14 cellular contexts compared by ENCODE assay signal in genomic region chr16:77833906-77834599, GRCh38. TPM values are rescaled to one million over a fixed set of nuclear protein-coding genes. Genes with fewer than 3 reads are reported as not detected.
A peak's percentile ranks its signal among the peaks of the same experiment; 100 is the strongest.
DNase-seq lines count a peak whose midpoint lies in the region; ATAC-seq and TF ChIP-seq lines count a peak whose summit lies in the region.
"Had no signal": no experiment of that assay in that cellular context is flagged by ENCODE, and none has a peak within 500 bp of the region (broad histone marks: within the 10 kb centered on the region; RNA-seq: fewer than 3 reads in every experiment).

No MANE protein-coding gene starts in this region.

- no peak for TF ChIP-seq CTCF in brain (conservative IDR thresholded peaks at IDR 0.05)

- H3K9me3 Mint-ChIP-seq in brain, result no peaks in the 10 kb centered on the region
- H3K9me3 Mint-ChIP-seq: natural killer cell had no signal

- no peak overlapping the region for H3K9ac ChIP-seq in iPS-18a (ENCODE audit: low read length)

- H3K36me3 ChIP-seq in iPS-18a (ENCODE audit: control insufficient read depth, low read depth, low read length), result peaks cover 18% of the 10 kb centered on the region
- H3K36me3 ChIP-seq: gastroesophageal sphincter had no signal

- DNase-seq in left cardiac atrium (no peak), Right ventricle myocardium superior (no peak), T1000 (lab: John Stamatoyannopoulos, UW) (no peak)
- no peak for DNase-seq in activated effector memory CD4-positive, alpha-beta T cell treated with anti-CD3 and anti-CD28 coated beads, Interleukin-2, amount 50 U/mL, for 16 hours
- no peak for DNase-seq in stimulated activated naive CD8-positive, alpha-beta T cell treated with anti-CD3 and anti-CD28 coated beads, Interleukin-15, Interleukin-2, amounts not matched to agents 100 U/mL and 50 U/mL, for 24 hours
- DNase-seq: activated CD4-positive, alpha-beta T cell treated with anti-CD3 and anti-CD28 coated beads, Interleukin-2, amount 50 U/mL, for 4 hours; activated naive CD8-positive, alpha-beta T cell treated with anti-CD3 and anti-CD28 coated beads, Interleukin-2, amount 10 ng/mL, durations not matched to agents 7 days and 5 days; natural killer cell; NCI-H1436 had no signal

- peak overlapping the region in 4 of 5 experiments; percentile 15 to 66 (median 45) for H3K27ac Mint-ChIP-seq in brain
- H3K27ac Mint-ChIP-seq: activated naive CD8-positive, alpha-beta T cell treated with anti-CD3 and anti-CD28 coated beads, Interleukin-2, amount 10 ng/mL, durations not matched to agents 7 days and 5 days; natural killer cell had no signal

- H3K9me3 ChIP-seq in iPS-18a (ENCODE audit: control insufficient read depth, low read depth, low read length), result no peaks in the 10 kb centered on the region
- H3K9me3 ChIP-seq: A549, gastroesophageal sphincter had no signal

- H3K27me3 ChIP-seq in iPS-18a (ENCODE audit: control insufficient read depth, insufficient read depth, low read length), result no peaks in the 10 kb centered on the region
- H3K27me3 ChIP-seq: gastroesophageal sphincter had no signal

- peaks cover 45% of the 10 kb centered on the region for H3K4me1 Mint-ChIP-seq in brain
- H3K4me1 Mint-ChIP-seq: activated naive CD8-positive, alpha-beta T cell treated with anti-CD3 and anti-CD28 coated beads, Interleukin-2, amount 10 ng/mL, durations not matched to agents 7 days and 5 days; natural killer cell had no signal

- peaks cover 29% of the 10 kb centered on the region for H3K36me3 Mint-ChIP-seq in brain
- H3K36me3 Mint-ChIP-seq: activated naive CD8-positive, alpha-beta T cell treated with anti-CD3 and anti-CD28 coated beads, Interleukin-2, amount 10 ng/mL, durations not matched to agents 7 days and 5 days; natural killer cell had no signal

- no peak overlapping the region for H3K4me3 ChIP-seq in iPS-18a (ENCODE audit: low read length)
- H3K4me3 ChIP-seq: A549, gastroesophageal sphincter had no signal

- no peak overlapping the region for H3K4me3 Mint-ChIP-seq in brain
- H3K4me3 Mint-ChIP-seq: activated naive CD8-positive, alpha-beta T cell treated with anti-CD3 and anti-CD28 coated beads, Interleukin-2, amount 10 ng/mL, durations not matched to agents 7 days and 5 days; natural killer cell had no signal

- ATAC-seq in left cardiac atrium (peak; percentile 23 to 54), Right ventricle myocardium superior (ENCODE audit: poor library complexity) (no peak), HG03469 (IDR thresholded peaks at IDR 0.05; ENCODE audit: unreplicated experiment) (no peak)
- ATAC-seq in stimulated activated naive CD8-positive, alpha-beta T cell treated with anti-CD3 and anti-CD28 coated beads, Interleukin-15, Interleukin-2, amounts not matched to agents 100 U/mL and 50 U/mL, for 24 hours, result no peak
- ATAC-seq: A549, gastroesophageal sphincter, natural killer cell had no signal

- intact Hi-C loops in left cardiac atrium (cut with DNase I) (no loop called here), Right ventricle myocardium superior (cut with DNase I) (no loop called here)

- H3K27me3 Mint-ChIP-seq in brain, result peaks cover 4% of the 10 kb centered on the region

- peak overlapping the region; percentile 22 for H3K27ac ChIP-seq in iPS-18a (ENCODE audit: low read length)
- H3K27ac ChIP-seq: A549, gastroesophageal sphincter had no signal

- peaks cover 9% of the 10 kb centered on the region for H3K4me1 ChIP-seq in iPS-18a (ENCODE audit: control insufficient read depth, low read depth, low read length)
- H3K4me1 ChIP-seq: A549, gastroesophageal sphincter had no signal

RNA-seq across cellular contexts. Expression of gene VAT1L, which starts 45.7 kb away (rescaled TPM):
- total RNA-seq in left cardiac atrium (10 to 100 TPM in 1 of 2 donors, 1 to 10 TPM in 1; 7.7 to 14.3 TPM), Right ventricle myocardium superior (13.7 TPM)
- polyA plus RNA-seq in brain (ENCODE audit: insufficient read depth, low read depth, low replicate concordance), result 12.8 TPM
- total RNA-seq: activated naive CD8-positive, alpha-beta T cell treated with anti-CD3 and anti-CD28 coated beads, Interleukin-2, amount 10 ng/mL, durations not matched to agents 7 days and 5 days; natural killer cell had no signal
- polyA plus RNA-seq: A549 had no signal

Comparison
In these comparisons a context has a peak if more than half of its experiments do, and no peak if none do; other contexts are left out.
1. ATAC-seq: peak in left cardiac atrium (2 of 2); none in Right ventricle myocardium superior (single experiment), HG03469 (single experiment) and stimulated activated naive CD8-positive, alpha-beta T cell treated with anti-CD3 and anti-CD28 coated beads, Interleukin-15, Interleukin-2, amounts not matched to agents 100 U/mL and 50 U/mL, for 24 hours (single experiment).